1 cellular context compared by ENCODE assay signal in genomic region chr10:72679838-72680241, GRCh38.
TF ChIP-seq lines count a peak whose summit lies in the region.

No MANE protein-coding gene starts in this region.

TF ChIP-seq in HepG2, 621 proteins besides CTCF, POLR2A, EP300 and RAD21 (continues in another document):
- TF ChIP-seq, protein P1, sequence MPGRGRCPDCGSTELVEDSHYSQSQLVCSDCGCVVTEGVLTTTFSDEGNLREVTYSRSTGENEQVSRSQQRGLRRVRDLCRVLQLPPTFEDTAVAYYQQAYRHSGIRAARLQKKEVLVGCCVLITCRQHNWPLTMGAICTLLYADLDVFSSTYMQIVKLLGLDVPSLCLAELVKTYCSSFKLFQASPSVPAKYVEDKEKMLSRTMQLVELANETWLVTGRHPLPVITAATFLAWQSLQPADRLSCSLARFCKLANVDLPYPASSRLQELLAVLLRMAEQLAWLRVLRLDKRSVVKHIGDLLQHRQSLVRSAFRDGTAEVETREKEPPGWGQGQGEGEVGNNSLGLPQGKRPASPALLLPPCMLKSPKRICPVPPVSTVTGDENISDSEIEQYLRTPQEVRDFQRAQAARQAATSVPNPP (CRISPR knock-in tag; IDR thresholded peaks at IDR 0.05): no peak
- no peak for TF ChIP-seq MED13 (CRISPR knock-in tag; IDR thresholded peaks at IDR 0.05)
- no peak for TF ChIP-seq ZBTB2 (CRISPR knock-in tag; IDR thresholded peaks at IDR 0.05; ENCODE audit: low read depth)
- TF ChIP-seq ZNF629 (CRISPR knock-in tag; conservative IDR thresholded peaks at IDR 0.05): no peak; the same call in 1 of the 2 replicates
- TF ChIP-seq, protein P2, sequence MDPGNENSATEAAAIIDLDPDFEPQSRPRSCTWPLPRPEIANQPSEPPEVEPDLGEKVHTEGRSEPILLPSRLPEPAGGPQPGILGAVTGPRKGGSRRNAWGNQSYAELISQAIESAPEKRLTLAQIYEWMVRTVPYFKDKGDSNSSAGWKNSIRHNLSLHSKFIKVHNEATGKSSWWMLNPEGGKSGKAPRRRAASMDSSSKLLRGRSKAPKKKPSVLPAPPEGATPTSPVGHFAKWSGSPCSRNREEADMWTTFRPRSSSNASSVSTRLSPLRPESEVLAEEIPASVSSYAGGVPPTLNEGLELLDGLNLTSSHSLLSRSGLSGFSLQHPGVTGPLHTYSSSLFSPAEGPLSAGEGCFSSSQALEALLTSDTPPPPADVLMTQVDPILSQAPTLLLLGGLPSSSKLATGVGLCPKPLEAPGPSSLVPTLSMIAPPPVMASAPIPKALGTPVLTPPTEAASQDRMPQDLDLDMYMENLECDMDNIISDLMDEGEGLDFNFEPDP (CRISPR knock-in tag; conservative IDR thresholded peaks at IDR 0.05): no peak
- no peak for TF ChIP-seq ZNF776 (CRISPR knock-in tag; IDR thresholded peaks at IDR 0.05)
- TF ChIP-seq DR1 (CRISPR knock-in tag; IDR thresholded peaks at IDR 0.05): no peak
- TF ChIP-seq SOX5 (CRISPR knock-in tag; IDR thresholded peaks at IDR 0.05; ENCODE audit: borderline replicate concordance): peak; percentile 34; the same call in 1 of the 2 replicates
- peak; percentile 75; the same call in 1 of the 2 replicates for TF ChIP-seq DMAP1 (CRISPR knock-in tag; IDR thresholded peaks at IDR 0.05)
- TF ChIP-seq MEF2D (CRISPR knock-in tag; IDR thresholded peaks at IDR 0.05): no peak
- peak; percentile 40; the same call in 1 of the 2 replicates for TF ChIP-seq DPF2 (CRISPR knock-in tag; IDR thresholded peaks at IDR 0.05; ENCODE audit: borderline replicate concordance, low read depth)
- peak; percentile 29; the same call in 1 of the 2 replicates for TF ChIP-seq MIXL1 (CRISPR knock-in tag; IDR thresholded peaks at IDR 0.05)
- TF ChIP-seq, protein P3, sequence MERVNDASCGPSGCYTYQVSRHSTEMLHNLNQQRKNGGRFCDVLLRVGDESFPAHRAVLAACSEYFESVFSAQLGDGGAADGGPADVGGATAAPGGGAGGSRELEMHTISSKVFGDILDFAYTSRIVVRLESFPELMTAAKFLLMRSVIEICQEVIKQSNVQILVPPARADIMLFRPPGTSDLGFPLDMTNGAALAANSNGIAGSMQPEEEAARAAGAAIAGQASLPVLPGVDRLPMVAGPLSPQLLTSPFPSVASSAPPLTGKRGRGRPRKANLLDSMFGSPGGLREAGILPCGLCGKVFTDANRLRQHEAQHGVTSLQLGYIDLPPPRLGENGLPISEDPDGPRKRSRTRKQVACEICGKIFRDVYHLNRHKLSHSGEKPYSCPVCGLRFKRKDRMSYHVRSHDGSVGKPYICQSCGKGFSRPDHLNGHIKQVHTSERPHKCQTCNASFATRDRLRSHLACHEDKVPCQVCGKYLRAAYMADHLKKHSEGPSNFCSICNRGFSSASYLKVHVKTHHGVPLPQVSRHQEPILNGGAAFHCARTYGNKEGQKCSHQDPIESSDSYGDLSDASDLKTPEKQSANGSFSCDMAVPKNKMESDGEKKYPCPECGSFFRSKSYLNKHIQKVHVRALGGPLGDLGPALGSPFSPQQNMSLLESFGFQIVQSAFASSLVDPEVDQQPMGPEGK (CRISPR knock-in tag; IDR thresholded peaks at IDR 0.05): no peak
- TF ChIP-seq ZMYM4 (CRISPR knock-in tag; IDR thresholded peaks at IDR 0.05): 0 out of 2 replicates have a peak, but pooled peaks have one; percentile 16
- peak; percentile 52; the same call in 1 of the 2 replicates for TF ChIP-seq SP5 (CRISPR knock-in tag; IDR thresholded peaks at IDR 0.05; ENCODE audit: borderline replicate concordance, low read depth)
- TF ChIP-seq ZEB1 (IDR thresholded peaks at IDR 0.05; ENCODE audit: insufficient replicate concordance, low read depth): no peak
- TF ChIP-seq, protein P4, sequence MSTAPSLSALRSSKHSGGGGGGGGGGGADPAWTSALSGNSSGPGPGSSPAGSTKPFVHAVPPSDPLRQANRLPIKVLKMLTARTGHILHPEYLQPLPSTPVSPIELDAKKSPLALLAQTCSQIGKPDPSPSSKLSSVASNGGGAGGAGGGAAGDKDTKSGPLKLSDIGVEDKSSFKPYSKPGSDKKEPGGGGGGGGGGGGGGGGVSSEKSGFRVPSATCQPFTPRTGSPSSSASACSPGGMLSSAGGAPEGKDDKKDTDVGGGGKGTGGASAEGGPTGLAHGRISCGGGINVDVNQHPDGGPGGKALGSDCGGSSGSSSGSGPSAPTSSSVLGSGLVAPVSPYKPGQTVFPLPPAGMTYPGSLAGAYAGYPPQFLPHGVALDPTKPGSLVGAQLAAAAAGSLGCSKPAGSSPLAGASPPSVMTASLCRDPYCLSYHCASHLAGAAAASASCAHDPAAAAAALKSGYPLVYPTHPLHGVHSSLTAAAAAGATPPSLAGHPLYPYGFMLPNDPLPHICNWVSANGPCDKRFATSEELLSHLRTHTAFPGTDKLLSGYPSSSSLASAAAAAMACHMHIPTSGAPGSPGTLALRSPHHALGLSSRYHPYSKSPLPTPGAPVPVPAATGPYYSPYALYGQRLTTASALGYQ (CRISPR knock-in tag; IDR thresholded peaks at IDR 0.05): 0 out of 2 replicates have a peak, but pooled peaks have one; percentile 22
- no peak for TF ChIP-seq MEIS2 (CRISPR knock-in tag; IDR thresholded peaks at IDR 0.05)
- peak; percentile 65; the same call in 1 of the 2 replicates for TF ChIP-seq ZNF124 (CRISPR knock-in tag; IDR thresholded peaks at IDR 0.05)
- TF ChIP-seq SAP130 (CRISPR knock-in tag; IDR thresholded peaks at IDR 0.05; ENCODE audit: low read depth): peak; percentile 59
- TF ChIP-seq ZBTB46 (CRISPR knock-in tag; IDR thresholded peaks at IDR 0.05; ENCODE audit: borderline replicate concordance): no peak
- no peak for TF ChIP-seq DNMT3B (CRISPR knock-in tag; conservative IDR thresholded peaks at IDR 0.05)
- peak; percentile 80; the same call in 1 of the 2 replicates for TF ChIP-seq ZNF549 (CRISPR knock-in tag; IDR thresholded peaks at IDR 0.05)
- TF ChIP-seq LCORL (IDR thresholded peaks at IDR 0.05): no peak; the same call in 1 of the 2 replicates
- 0 out of 2 replicates have a peak, but pooled peaks have one; percentile 43 for TF ChIP-seq LCORL (CRISPR knock-in tag; IDR thresholded peaks at IDR 0.05)
- TF ChIP-seq, protein P5, sequence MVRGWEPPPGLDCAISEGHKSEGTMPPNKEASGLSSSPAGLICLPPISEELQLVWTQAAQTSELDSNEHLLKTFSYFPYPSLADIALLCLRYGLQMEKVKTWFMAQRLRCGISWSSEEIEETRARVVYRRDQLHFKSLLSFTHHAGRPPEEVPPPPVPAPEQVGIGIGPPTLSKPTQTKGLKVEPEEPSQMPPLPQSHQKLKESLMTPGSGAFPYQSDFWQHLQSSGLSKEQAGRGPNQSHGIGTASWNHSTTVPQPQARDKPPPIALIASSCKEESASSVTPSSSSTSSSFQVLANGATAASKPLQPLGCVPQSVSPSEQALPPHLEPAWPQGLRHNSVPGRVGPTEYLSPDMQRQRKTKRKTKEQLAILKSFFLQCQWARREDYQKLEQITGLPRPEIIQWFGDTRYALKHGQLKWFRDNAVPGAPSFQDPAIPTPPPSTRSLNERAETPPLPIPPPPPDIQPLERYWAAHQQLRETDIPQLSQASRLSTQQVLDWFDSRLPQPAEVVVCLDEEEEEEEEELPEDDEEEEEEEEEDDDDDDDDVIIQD (CRISPR knock-in tag; IDR thresholded peaks at IDR 0.05; ENCODE audit: low read depth): peak; percentile 55; the same call in 1 of the 2 replicates
- 0 out of 2 replicates have a peak, but pooled peaks have one; percentile 25 for TF ChIP-seq POLR2G (IDR thresholded peaks at IDR 0.05; ENCODE audit: low read depth, low read length)
- TF ChIP-seq, protein P6, sequence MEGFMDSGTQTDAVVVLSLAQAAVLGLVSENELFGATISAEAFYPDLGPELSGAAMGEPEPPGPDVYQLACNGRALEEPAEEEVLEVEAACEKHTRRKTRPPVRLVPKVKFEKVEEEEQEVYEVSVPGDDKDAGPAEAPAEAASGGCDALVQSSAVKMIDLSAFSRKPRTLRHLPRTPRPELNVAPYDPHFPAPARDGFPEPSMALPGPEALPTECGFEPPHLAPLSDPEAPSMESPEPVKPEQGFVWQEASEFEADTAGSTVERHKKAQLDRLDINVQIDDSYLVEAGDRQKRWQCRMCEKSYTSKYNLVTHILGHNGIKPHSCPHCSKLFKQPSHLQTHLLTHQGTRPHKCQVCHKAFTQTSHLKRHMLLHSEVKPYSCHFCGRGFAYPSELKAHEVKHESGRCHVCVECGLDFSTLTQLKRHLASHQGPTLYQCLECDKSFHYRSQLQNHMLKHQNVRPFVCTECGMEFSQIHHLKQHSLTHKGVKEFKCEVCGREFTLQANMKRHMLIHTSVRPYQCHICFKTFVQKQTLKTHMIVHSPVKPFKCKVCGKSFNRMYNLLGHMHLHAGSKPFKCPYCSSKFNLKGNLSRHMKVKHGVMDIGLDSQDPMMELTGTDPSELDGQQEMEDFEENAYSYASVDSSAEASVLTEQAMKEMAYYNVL (CRISPR knock-in tag; IDR thresholded peaks at IDR 0.05; ENCODE audit: borderline replicate concordance): no peak
- peak; percentile 60 for TF ChIP-seq ASH2L (IDR thresholded peaks at IDR 0.05; ENCODE audit: insufficient read length, low read depth, low read length)
- no peak for TF ChIP-seq RERE (CRISPR knock-in tag; IDR thresholded peaks at IDR 0.05; ENCODE audit: low read depth)
- no peak for TF ChIP-seq ZNF160 (CRISPR knock-in tag; IDR thresholded peaks at IDR 0.05)
- no peak for TF ChIP-seq TARDBP (CRISPR knock-in tag; IDR thresholded peaks at IDR 0.05)
- no peak for TF ChIP-seq ATF1 (CRISPR knock-in tag; IDR thresholded peaks at IDR 0.05)
- TF ChIP-seq, protein P7, sequence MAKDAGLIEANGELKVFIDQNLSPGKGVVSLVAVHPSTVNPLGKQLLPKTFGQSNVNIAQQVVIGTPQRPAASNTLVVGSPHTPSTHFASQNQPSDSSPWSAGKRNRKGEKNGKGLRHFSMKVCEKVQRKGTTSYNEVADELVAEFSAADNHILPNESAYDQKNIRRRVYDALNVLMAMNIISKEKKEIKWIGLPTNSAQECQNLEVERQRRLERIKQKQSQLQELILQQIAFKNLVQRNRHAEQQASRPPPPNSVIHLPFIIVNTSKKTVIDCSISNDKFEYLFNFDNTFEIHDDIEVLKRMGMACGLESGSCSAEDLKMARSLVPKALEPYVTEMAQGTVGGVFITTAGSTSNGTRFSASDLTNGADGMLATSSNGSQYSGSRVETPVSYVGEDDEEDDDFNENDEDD (CRISPR knock-in tag; IDR thresholded peaks at IDR 0.05; ENCODE audit: borderline replicate concordance): no peak
- TF ChIP-seq NCOA2 (CRISPR knock-in tag; IDR thresholded peaks at IDR 0.05): peak; percentile 47; the same call in 1 of the 2 replicates
- no peak for TF ChIP-seq ZNF792 (CRISPR knock-in tag; IDR thresholded peaks at IDR 0.05)
- TF ChIP-seq, protein P8, sequence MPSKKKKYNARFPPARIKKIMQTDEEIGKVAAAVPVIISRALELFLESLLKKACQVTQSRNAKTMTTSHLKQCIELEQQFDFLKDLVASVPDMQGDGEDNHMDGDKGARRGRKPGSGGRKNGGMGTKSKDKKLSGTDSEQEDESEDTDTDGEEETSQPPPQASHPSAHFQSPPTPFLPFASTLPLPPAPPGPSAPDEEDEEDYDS (CRISPR knock-in tag; IDR thresholded peaks at IDR 0.05): no peak
- TF ChIP-seq PPARG (CRISPR knock-in tag; conservative IDR thresholded peaks at IDR 0.05): 0 out of 2 replicates have a peak, but pooled peaks have one; percentile 10
- TF ChIP-seq ZNF724P (CRISPR knock-in tag; IDR thresholded peaks at IDR 0.05; ENCODE audit: borderline replicate concordance): no peak
- no peak for TF ChIP-seq ZSCAN12 (CRISPR knock-in tag; IDR thresholded peaks at IDR 0.05)
